ENCODE assay signal across 18 cellular contexts in genomic region chr13:79196366-79196765, GRCh38.
DNase-seq lines count a peak whose midpoint lies in the region; ATAC-seq and TF ChIP-seq lines count a peak whose summit lies in the region.
"Had no signal": no experiment of that assay in that cellular context is flagged by ENCODE, and none has a peak within 500 bp of the region (broad histone marks: within the 10 kb centered on the region; RNA-seq: fewer than 3 reads in every experiment).

No MANE protein-coding gene starts in this region.

- no peaks in the 10 kb centered on the region for H3K36me3 ChIP-seq in KMS-11 (ENCODE audit: insufficient read depth)
- H3K36me3 ChIP-seq: BLaER1 had no signal

- no peak for TF ChIP-seq CTCF in KMS-11 (conservative IDR thresholded peaks at IDR 0.05; ENCODE audit: low read depth, low read length)

- peaks cover 54% of the 10 kb centered on the region for H3K4me1 ChIP-seq in KMS-11 (ENCODE audit: low read depth, poor library complexity, severe bottlenecking)

- H3K36me3 Mint-ChIP-seq in activated naive CD8-positive, alpha-beta T cell: no peaks in the 10 kb centered on the region
- no peaks in the 10 kb centered on the region for H3K36me3 Mint-ChIP-seq in activated naive CD8-positive, alpha-beta T cell treated with anti-CD3 and anti-CD28 coated beads for 36 hours
- peaks cover 5% of the 10 kb centered on the region for H3K36me3 Mint-ChIP-seq in stimulated activated memory B cell treated with anti-CD40 and anti-IgM and Interleukin-4, amounts not matched to agents 10 μg/mL and 1 μg/mL and 100 μg/mL, for 72 hours
- H3K36me3 Mint-ChIP-seq: CD8-positive, alpha-beta T cell had no signal

- no peaks in the 10 kb centered on the region for H4K20me1 ChIP-seq in KMS-11 (ENCODE audit: insufficient read depth)
- H4K20me1 ChIP-seq: BLaER1 had no signal

- H3K27me3 Mint-ChIP-seq in activated naive CD8-positive, alpha-beta T cell: peaks cover 2% of the 10 kb centered on the region
- H3K27me3 Mint-ChIP-seq in activated naive CD8-positive, alpha-beta T cell treated with anti-CD3 and anti-CD28 coated beads for 36 hours: peaks cover 4% of the 10 kb centered on the region
- H3K27me3 Mint-ChIP-seq in stimulated activated memory B cell treated with anti-CD40 and anti-IgM and Interleukin-4, amounts not matched to agents 10 μg/mL and 1 μg/mL and 100 μg/mL, for 72 hours: no peaks in the 10 kb centered on the region

- H3K27ac Mint-ChIP-seq in activated naive CD8-positive, alpha-beta T cell: peak overlapping the region; percentile 3
- no peak overlapping the region for H3K27ac Mint-ChIP-seq in activated naive CD8-positive, alpha-beta T cell treated with anti-CD3 and anti-CD28 coated beads for 36 hours
- H3K27ac Mint-ChIP-seq in stimulated activated memory B cell treated with anti-CD40 and anti-IgM and Interleukin-4, amounts not matched to agents 10 μg/mL and 1 μg/mL and 100 μg/mL, for 72 hours: peak overlapping the region; percentile 34
- H3K27ac Mint-ChIP-seq: CD8-positive, alpha-beta T cell had no signal

- no peaks in the 10 kb centered on the region for H3K79me2 ChIP-seq in KMS-11 (ENCODE audit: insufficient read depth, low read depth)

- H3K27me3 ChIP-seq in KMS-11 (ENCODE audit: insufficient read depth, low read depth): no peaks in the 10 kb centered on the region
- H3K27me3 ChIP-seq: BLaER1 had no signal

- DNase-seq in activated CD4-positive, alpha-beta T cell treated with anti-CD3 and anti-CD28 coated beads for 48 hours: peak; percentile 13
- DNase-seq in activated CD4-positive, alpha-beta T cell treated with anti-CD3 and anti-CD28 coated beads, Interleukin-2, amount 50 U/mL, for 4 hours: no peak
- DNase-seq in activated naive CD8-positive, alpha-beta T cell treated with anti-CD3 and anti-CD28 coated beads for 36 hours: no peak
- DNase-seq in T-helper 1 cell: no peak
- no peak for DNase-seq in NCI-H510A treated with DMSO at 0.1 percent for 48 hours (lab: John Stamatoyannopoulos, UW)
- DNase-seq: CD8-positive, alpha-beta T cell; H7; NCI-H1048; NCI-H1436 treated with DMSO at 0.1 percent for 48 hours; NCI-H2029 treated with DMSO at 0.1 percent for 48 hours; NCI-H2171 treated with DMSO at 0.1 percent for 48 hours; NCI-H446 treated with DMSO at 0.1 percent for 48 hours; NCI-H748 treated with DMSO at 0.1 percent for 48 hours had no signal

- no peak overlapping the region for H3K9ac ChIP-seq in KMS-11
- H3K9ac ChIP-seq: BLaER1 had no signal

- peaks cover 40% of the 10 kb centered on the region for H3K4me1 Mint-ChIP-seq in activated naive CD8-positive, alpha-beta T cell (ENCODE audit: low read depth)
- H3K4me1 Mint-ChIP-seq in activated naive CD8-positive, alpha-beta T cell treated with anti-CD3 and anti-CD28 coated beads for 36 hours: peaks cover 40% of the 10 kb centered on the region
- peaks cover 50% of the 10 kb centered on the region for H3K4me1 Mint-ChIP-seq in stimulated activated memory B cell treated with anti-CD40 and anti-IgM and Interleukin-4, amounts not matched to agents 10 μg/mL and 1 μg/mL and 100 μg/mL, for 72 hours

- no peak overlapping the region for H3K4me3 ChIP-seq in KMS-11 (IDR thresholded peaks at IDR 0.05; ENCODE audit: insufficient read depth, low read depth, low read length)
- H3K4me3 ChIP-seq: BLaER1 had no signal

- 0 out of 2 replicates have a peak overlapping the region, but pooled peaks have one; percentile 79 for H3K4me2 ChIP-seq in KMS-11

- no peaks in the 10 kb centered on the region for H3K9me3 Mint-ChIP-seq in activated naive CD8-positive, alpha-beta T cell (ENCODE audit: low read depth)
- no peaks in the 10 kb centered on the region for H3K9me3 Mint-ChIP-seq in activated naive CD8-positive, alpha-beta T cell treated with anti-CD3 and anti-CD28 coated beads for 36 hours
- peaks cover 5% of the 10 kb centered on the region for H3K9me3 Mint-ChIP-seq in stimulated activated memory B cell treated with anti-CD40 and anti-IgM and Interleukin-4, amounts not matched to agents 10 μg/mL and 1 μg/mL and 100 μg/mL, for 72 hours
- H3K9me3 Mint-ChIP-seq: CD8-positive, alpha-beta T cell had no signal

- H2AFZ ChIP-seq in KMS-11 (ENCODE audit: low read depth): no peak overlapping the region

- no peak for ATAC-seq in stimulated activated memory B cell treated with anti-CD40 and anti-IgM and Interleukin-4, amounts not matched to agents 10 μg/mL and 1 μg/mL and 100 μg/mL, for 72 hours
- ATAC-seq: CD8-positive, alpha-beta T cell; HepG2 had no signal

- H3K27ac ChIP-seq in KMS-11: no peak overlapping the region

- no peak overlapping the region for H3K4me3 Mint-ChIP-seq in activated naive CD8-positive, alpha-beta T cell
- no peak overlapping the region for H3K4me3 Mint-ChIP-seq in activated naive CD8-positive, alpha-beta T cell treated with anti-CD3 and anti-CD28 coated beads for 36 hours
- no peak overlapping the region for H3K4me3 Mint-ChIP-seq in stimulated activated memory B cell treated with anti-CD40 and anti-IgM and Interleukin-4, amounts not matched to agents 10 μg/mL and 1 μg/mL and 100 μg/mL, for 72 hours
- H3K4me3 Mint-ChIP-seq: CD8-positive, alpha-beta T cell had no signal
